ENCODE assay signal across 9 cellular contexts in the genomic region with DNA sequence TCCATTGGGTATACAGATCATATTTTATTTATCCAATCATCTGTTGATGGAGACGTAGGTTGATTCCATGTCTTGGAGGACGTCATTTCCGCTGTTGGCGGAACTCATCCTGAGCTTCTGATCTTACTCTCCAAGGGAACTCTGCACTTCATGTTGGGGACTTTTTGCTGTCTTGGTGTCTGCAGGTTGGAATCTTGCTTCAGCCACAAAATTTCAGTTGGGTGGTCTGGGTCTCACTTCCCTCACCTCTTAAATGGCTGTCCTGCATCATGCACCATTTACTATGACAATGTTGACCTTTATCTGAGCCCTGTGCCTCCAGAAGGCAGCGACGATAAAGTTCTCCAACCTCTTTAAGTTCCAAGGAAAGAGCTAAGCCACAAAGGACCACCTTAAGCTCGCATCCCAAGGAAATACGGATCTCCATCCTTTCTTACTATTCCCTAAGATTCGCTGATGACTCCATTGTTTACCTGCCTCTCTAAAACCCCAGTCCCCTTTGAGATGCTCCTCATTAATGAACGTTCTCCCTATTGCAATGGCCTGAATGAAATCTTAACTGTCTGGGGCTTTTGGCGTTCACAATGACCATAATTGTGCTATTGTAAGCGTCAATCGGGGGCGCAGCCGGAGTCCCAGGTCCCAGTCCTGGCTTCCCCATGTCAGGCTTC. TPM values are rescaled to one million over a fixed set of nuclear protein-coding genes. Genes with fewer than 3 reads are reported as not detected.
DNase-seq lines count a peak whose midpoint lies in the region; ATAC-seq and TF ChIP-seq lines count a peak whose summit lies in the region.
"Had no signal": no experiment of that assay in that cellular context is flagged by ENCODE, and none has a peak within 500 bp of the region (broad histone marks: within the 10 kb centered on the region; RNA-seq: fewer than 3 reads in every experiment).

No MANE protein-coding gene starts in this region.

- intact Hi-C loops in colonic mucosa (cut with DNase I) = loop anchor here (1.0 kb wide), 1 partner anchor 292 kb away; no protein-coding TSS in a partner anchor

- peak overlapping the region; percentile 56 for H3K4me3 ChIP-seq in colonic mucosa
- H3K4me3 ChIP-seq in skeletal muscle cell (ENCODE audit: low read depth, low read length) = peak overlapping the region; percentile 34

- H3K4me1 ChIP-seq in colonic mucosa = peaks cover 6% of the 10 kb centered on the region

- TF ChIP-seq POLR2A in GM18505 (IDR thresholded peaks at IDR 0.05; ENCODE audit: borderline replicate concordance, extremely low read depth, insufficient read depth, insufficient read length) = no peak

- ATAC-seq in GM18505 (IDR thresholded peaks at IDR 0.05; ENCODE audit: unreplicated experiment) (peak; percentile 28), HG03439 (IDR thresholded peaks at IDR 0.05; ENCODE audit: unreplicated experiment) (peak; percentile 21), GM21619 (IDR thresholded peaks at IDR 0.05; ENCODE audit: unreplicated experiment) (no peak)

- H3K27me3 ChIP-seq in colonic mucosa = no peaks in the 10 kb centered on the region

- no peak overlapping the region for H3K27ac ChIP-seq in colonic mucosa

- H3K36me3 ChIP-seq in colonic mucosa = no peaks in the 10 kb centered on the region

- no peaks in the 10 kb centered on the region for H3K9me3 ChIP-seq in colonic mucosa

- no peak for DNase-seq in colonic mucosa
- no peak for DNase-seq in skeletal muscle cell (ENCODE audit: low read depth)
- no peak for DNase-seq in G401 (ENCODE audit: low spot score)
- DNase-seq in stimulated activated naive CD4-positive, alpha-beta T cell treated with Interleukin-2 at 50 U/mL for 16 hours (lab: John Stamatoyannopoulos, UW) = no peak
- DNase-seq in NCI-H1930 (lab: John Stamatoyannopoulos, UW) = no peak

- H3K9ac ChIP-seq in colonic mucosa (ENCODE audit: low read depth in 2 of 2, low read length in 2 of 2) = peak overlapping the region in 1 of 2 donors; percentile 68

- in situ Hi-C loops in G401 (cut with HindIII; ENCODE audit: low sequenced_read_pairs) = no loop called here

- no peak for TF ChIP-seq CTCF in colonic mucosa (IDR thresholded peaks at IDR 0.05)

RNA-seq across cellular contexts. Expression of gene RNU6-1, which starts 23.1 kb away (rescaled TPM):
- total RNA-seq in colonic mucosa = not detected
- total RNA-seq in G401 (2014; rRNA removed; shearing (Covaris generic)) = not detected in 2 replicates
- total RNA-seq: dermis microvascular lymphatic vessel endothelial cell had no signal

RNA-seq across cellular contexts. Expression of gene SKOR1, which starts 37.6 kb away (rescaled TPM):
- under 1 TPM; 0.10 to 0.19 TPM for total RNA-seq in colonic mucosa
- 4.9 and 7.1 TPM in 2 replicates for total RNA-seq in G401 (2014; rRNA removed; shearing (Covaris generic))
